In the genomic region with DNA sequence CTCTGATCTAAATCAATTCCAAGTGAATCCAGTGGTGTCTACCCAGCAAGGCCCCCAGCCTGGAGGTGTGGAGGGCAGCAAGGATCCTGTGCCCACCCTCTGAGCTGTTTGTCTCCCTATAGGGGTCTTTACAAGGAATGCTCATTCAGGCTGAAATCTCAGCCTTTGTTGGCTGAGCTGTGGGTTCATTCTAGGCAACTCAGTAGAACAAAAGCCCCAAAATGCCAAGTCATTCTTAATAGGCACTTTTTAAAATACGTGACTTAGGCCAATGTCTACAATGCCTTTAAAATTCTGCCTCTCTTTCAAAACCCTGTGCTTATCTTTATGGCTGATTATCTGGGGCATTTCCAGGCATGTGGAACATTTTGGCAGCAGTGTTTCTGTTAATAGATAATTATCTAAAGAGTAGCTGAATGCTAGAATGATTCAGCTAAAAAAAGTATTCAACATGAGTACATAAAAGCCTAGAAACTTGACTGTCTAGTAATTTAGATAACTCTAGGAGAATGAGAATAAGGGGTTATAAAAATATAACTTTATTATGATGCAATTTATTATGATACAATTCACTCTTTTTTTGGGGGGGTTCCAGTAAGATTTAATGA, we compare ENCODE assay signal across 1 cellular context.
TF ChIP-seq lines count a peak whose summit lies in the region.

No MANE protein-coding gene starts in this region.

TF ChIP-seq in K562, 482 proteins besides CTCF, POLR2A, EP300 and RAD21 (continues in another document):
- TF ChIP-seq CXXC5 (CRISPR knock-in tag; IDR thresholded peaks at IDR 0.05) = peak; percentile 40; the same call in 1 of the 2 replicates
- peak in 1 of 2 experiments; percentile 93; a peak in 2 of 4 replicates for TF ChIP-seq TEAD1 (CRISPR knock-in tag; IDR thresholded peaks at IDR 0.05)
- peak; percentile 98 for TF ChIP-seq MAFG (tag; conservative IDR thresholded peaks at IDR 0.05)
- TF ChIP-seq ZNF263 (CRISPR knock-in tag; IDR thresholded peaks at IDR 0.05; ENCODE audit: borderline replicate concordance) = no peak
- TF ChIP-seq NFIC (IDR thresholded peaks at IDR 0.05) = peak; percentile 29; the same call in 1 of the 2 replicates
- no peak for TF ChIP-seq ZNF274 (IDR thresholded peaks at IDR 0.05; ENCODE audit: borderline replicate concordance, low read depth, low read length)
- TF ChIP-seq, protein P1, sequence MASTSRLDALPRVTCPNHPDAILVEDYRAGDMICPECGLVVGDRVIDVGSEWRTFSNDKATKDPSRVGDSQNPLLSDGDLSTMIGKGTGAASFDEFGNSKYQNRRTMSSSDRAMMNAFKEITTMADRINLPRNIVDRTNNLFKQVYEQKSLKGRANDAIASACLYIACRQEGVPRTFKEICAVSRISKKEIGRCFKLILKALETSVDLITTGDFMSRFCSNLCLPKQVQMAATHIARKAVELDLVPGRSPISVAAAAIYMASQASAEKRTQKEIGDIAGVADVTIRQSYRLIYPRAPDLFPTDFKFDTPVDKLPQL (IDR thresholded peaks at IDR 0.05; ENCODE audit: extremely low read depth, insufficient read length) = no peak
- no peak for TF ChIP-seq SNIP1 (IDR thresholded peaks at IDR 0.05; ENCODE audit: low read depth)
- TF ChIP-seq ZNF165 (CRISPR knock-in tag; IDR thresholded peaks at IDR 0.05; ENCODE audit: borderline replicate concordance) = no peak
- TF ChIP-seq, protein P2, sequence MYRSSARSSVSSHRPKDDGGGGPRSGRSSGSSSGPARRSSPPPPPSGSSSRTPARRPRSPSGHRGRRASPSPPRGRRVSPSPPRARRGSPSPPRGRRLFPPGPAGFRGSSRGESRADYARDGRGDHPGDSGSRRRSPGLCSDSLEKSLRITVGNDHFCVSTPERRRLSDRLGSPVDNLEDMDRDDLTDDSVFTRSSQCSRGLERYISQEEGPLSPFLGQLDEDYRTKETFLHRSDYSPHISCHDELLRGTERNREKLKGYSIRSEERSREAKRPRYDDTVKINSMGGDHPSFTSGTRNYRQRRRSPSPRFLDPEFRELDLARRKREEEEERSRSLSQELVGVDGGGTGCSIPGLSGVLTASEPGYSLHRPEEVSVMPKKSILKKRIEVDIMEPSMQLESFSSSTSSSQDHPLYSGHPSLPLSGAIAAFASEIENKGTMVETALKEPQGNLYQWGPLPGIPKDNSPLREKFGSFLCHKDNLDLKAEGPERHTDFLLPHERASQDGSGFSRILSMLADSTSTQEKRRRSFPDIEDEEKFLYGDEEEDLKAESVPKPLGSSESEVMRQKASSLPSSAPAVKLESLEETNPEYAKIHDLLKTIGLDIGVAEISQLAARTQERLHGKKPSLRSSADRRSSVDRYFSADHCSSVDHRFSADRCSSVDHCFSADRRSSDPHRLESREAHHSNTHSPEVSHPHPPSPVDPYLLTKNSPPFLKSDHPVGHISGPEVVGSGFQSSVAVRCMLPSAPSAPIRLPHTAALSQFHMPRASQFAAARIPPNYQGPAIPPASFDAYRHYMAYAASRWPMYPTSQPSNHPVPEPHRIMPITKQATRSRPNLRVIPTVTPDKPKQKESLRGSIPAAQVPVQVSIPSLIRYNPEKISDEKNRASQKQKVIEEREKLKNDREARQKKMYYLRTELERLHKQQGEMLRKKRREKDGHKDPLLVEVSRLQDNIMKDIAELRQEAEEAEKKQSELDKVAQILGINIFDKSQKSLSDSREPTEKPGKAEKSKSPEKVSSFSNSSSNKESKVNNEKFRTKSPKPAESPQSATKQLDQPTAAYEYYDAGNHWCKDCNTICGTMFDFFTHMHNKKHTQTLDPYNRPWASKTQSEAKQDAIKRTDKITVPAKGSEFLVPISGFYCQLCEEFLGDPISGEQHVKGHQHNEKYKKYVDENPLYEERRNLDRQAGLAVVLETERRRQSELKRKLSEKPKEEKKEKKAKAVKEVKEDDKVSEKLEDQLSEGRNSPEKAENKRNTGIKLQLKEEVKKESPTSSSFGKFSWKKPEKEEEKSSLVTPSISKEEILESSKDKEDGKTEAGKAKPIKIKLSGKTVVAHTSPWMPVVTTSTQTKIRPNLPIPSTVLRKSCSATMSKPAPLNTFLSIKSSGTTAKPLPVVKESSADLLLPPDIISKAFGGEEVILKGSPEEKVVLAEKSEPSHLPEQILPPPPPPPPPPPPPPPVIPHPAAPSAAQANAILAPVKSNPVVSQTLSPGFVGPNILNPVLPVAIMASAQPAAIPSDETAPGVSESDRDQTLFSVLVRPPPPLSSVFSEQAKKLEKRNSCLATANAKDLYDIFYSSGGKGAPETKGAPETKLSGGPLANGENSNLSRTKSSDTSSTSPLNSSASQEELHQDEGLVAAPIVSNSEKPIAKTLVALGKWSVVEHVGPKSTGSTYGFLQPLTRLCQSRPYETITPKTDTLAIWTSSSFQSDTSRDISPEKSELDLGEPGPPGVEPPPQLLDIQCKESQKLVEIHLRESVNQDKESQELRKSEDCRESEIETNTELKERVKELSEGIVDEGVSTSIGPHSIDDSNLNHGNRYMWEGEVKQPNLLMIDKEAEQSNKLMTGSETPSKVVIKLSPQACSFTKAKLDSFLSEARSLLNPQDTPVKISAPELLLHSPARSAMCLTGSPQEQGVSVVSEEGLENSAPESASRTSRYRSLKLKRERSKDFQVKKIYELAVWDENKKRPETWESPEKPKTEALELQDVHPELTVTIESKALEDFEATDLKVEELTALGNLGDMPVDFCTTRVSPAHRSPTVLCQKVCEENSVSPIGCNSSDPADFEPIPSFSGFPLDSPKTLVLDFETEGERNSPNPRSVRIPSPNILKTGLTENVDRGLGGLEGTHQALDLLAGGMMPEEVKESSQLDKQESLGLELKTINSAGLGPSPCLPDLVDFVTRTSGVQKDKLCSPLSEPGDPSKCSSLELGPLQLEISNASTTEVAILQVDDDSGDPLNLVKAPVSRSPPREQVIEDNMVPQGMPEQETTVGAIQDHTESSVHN (IDR thresholded peaks at IDR 0.05; ENCODE audit: borderline replicate concordance in 1 of 2, low read depth in 1 of 2) = peak in 1 of 2 experiments; percentile 69; a peak in 1 of 4 replicates
- no peak for TF ChIP-seq BMI1 (IDR thresholded peaks at IDR 0.05; ENCODE audit: low read length)
- TF ChIP-seq FOSL1 (tag; conservative IDR thresholded peaks at IDR 0.05) = peak; percentile 31; the same call in 1 of the 2 replicates
- TF ChIP-seq CCAR2 (IDR thresholded peaks at IDR 0.05; ENCODE audit: low read depth, low read length) = no peak
- TF ChIP-seq TAL1 (IDR thresholded peaks at IDR 0.05) = peak; percentile 45
- no peak for TF ChIP-seq ZNF707 (CRISPR knock-in tag; conservative IDR thresholded peaks at IDR 0.05)
- no peak for TF ChIP-seq ZNF583 (CRISPR knock-in tag; IDR thresholded peaks at IDR 0.05)
- no peak for TF ChIP-seq YY1 (IDR thresholded peaks at IDR 0.05; ENCODE audit: borderline replicate concordance in 1 of 3, control insufficient read depth in 1 of 3, extremely low read depth in 1 of 3, insufficient read depth in 3 of 3, insufficient read length in 1 of 3, insufficient replicate concordance in 2 of 3, low read depth in 1 of 3, low read length in 2 of 3)
- TF ChIP-seq HMGN3 (IDR thresholded peaks at IDR 0.05; ENCODE audit: borderline replicate concordance, extremely low read depth, insufficient read length, low read depth, low read length) = peak; percentile 44
- TF ChIP-seq EP400 (IDR thresholded peaks at IDR 0.05) = peak; percentile 42; the same call in 1 of the 2 replicates
- TF ChIP-seq MCM7 (IDR thresholded peaks at IDR 0.05) = no peak
- peak; percentile 17 to 74; a peak in 2 of 4 replicates for TF ChIP-seq TRIM24 (IDR thresholded peaks at IDR 0.05)
- no peak for TF ChIP-seq TCF15 (CRISPR knock-in tag; IDR thresholded peaks at IDR 0.05)
- no peak for TF ChIP-seq ZZZ3 (IDR thresholded peaks at IDR 0.05)
- no peak for TF ChIP-seq SMAD4 (CRISPR knock-in tag; conservative IDR thresholded peaks at IDR 0.05)
- no peak for TF ChIP-seq CHD1 (IDR thresholded peaks at IDR 0.05; ENCODE audit: low read length)
- TF ChIP-seq, protein P3, sequence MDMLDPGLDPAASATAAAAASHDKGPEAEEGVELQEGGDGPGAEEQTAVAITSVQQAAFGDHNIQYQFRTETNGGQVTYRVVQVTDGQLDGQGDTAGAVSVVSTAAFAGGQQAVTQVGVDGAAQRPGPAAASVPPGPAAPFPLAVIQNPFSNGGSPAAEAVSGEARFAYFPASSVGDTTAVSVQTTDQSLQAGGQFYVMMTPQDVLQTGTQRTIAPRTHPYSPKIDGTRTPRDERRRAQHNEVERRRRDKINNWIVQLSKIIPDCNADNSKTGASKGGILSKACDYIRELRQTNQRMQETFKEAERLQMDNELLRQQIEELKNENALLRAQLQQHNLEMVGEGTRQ (CRISPR knock-in tag; IDR thresholded peaks at IDR 0.05) = no peak
- TF ChIP-seq FOXM1 (IDR thresholded peaks at IDR 0.05; ENCODE audit: low read depth) = peak; percentile 81
- no peak for TF ChIP-seq FOXM1 (CRISPR knock-in tag; IDR thresholded peaks at IDR 0.05; ENCODE audit: low read depth)
- no peak for TF ChIP-seq ETV5 (CRISPR knock-in tag; IDR thresholded peaks at IDR 0.05; ENCODE audit: low read depth)
- TF ChIP-seq ELF4 (CRISPR knock-in tag; IDR thresholded peaks at IDR 0.05) = no peak
- TF ChIP-seq BHLHE40 (IDR thresholded peaks at IDR 0.05; ENCODE audit: low read length) = peak; percentile 59
- TF ChIP-seq LARP7 (IDR thresholded peaks at IDR 0.05) = no peak
- TF ChIP-seq GTF2E2 (tag; IDR thresholded peaks at IDR 0.05) = no peak
- no peak for TF ChIP-seq ATF1 (CRISPR knock-in tag; IDR thresholded peaks at IDR 0.05)
- peak; percentile 28; the same call in 1 of the 2 replicates for TF ChIP-seq ATF1 (tag; IDR thresholded peaks at IDR 0.05)
- no peak for TF ChIP-seq HDAC1 (IDR thresholded peaks at IDR 0.05)
- peak; percentile 75; the same call in 1 of the 2 replicates for TF ChIP-seq DPF2 (IDR thresholded peaks at IDR 0.05)
- no peak for TF ChIP-seq TSHZ1 (CRISPR knock-in tag; IDR thresholded peaks at IDR 0.05)
- TF ChIP-seq, protein P4, sequence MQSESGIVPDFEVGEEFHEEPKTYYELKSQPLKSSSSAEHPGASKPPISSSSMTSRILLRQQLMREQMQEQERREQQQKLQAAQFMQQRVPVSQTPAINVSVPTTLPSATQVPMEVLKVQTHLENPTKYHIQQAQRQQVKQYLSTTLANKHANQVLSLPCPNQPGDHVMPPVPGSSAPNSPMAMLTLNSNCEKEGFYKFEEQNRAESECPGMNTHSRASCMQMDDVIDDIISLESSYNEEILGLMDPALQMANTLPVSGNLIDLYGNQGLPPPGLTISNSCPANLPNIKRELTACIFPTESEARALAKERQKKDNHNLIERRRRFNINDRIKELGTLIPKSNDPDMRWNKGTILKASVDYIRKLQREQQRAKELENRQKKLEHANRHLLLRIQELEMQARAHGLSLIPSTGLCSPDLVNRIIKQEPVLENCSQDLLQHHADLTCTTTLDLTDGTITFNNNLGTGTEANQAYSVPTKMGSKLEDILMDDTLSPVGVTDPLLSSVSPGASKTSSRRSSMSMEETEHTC (IDR thresholded peaks at IDR 0.05) = no peak
- TF ChIP-seq CCNT2 (IDR thresholded peaks at IDR 0.05; ENCODE audit: borderline replicate concordance, extremely low read depth, insufficient read length, low read depth, low read length) = peak; percentile 56
- no peak for TF ChIP-seq NR1H2 (CRISPR knock-in tag; IDR thresholded peaks at IDR 0.05)
- TF ChIP-seq POLR3G (IDR thresholded peaks at IDR 0.05; ENCODE audit: extremely low read depth, insufficient read length, insufficient replicate concordance) = no peak
- peak; percentile 75 for TF ChIP-seq SMARCC2 (IDR thresholded peaks at IDR 0.05; ENCODE audit: low read depth)
- TF ChIP-seq MTA3 (IDR thresholded peaks at IDR 0.05; ENCODE audit: borderline replicate concordance) = 0 out of 2 replicates have a peak, but pooled peaks have one; percentile 34
- TF ChIP-seq MXD1 (CRISPR knock-in tag; IDR thresholded peaks at IDR 0.05; ENCODE audit: borderline replicate concordance, poor library complexity, severe bottlenecking) = no peak
- TF ChIP-seq, protein P5, sequence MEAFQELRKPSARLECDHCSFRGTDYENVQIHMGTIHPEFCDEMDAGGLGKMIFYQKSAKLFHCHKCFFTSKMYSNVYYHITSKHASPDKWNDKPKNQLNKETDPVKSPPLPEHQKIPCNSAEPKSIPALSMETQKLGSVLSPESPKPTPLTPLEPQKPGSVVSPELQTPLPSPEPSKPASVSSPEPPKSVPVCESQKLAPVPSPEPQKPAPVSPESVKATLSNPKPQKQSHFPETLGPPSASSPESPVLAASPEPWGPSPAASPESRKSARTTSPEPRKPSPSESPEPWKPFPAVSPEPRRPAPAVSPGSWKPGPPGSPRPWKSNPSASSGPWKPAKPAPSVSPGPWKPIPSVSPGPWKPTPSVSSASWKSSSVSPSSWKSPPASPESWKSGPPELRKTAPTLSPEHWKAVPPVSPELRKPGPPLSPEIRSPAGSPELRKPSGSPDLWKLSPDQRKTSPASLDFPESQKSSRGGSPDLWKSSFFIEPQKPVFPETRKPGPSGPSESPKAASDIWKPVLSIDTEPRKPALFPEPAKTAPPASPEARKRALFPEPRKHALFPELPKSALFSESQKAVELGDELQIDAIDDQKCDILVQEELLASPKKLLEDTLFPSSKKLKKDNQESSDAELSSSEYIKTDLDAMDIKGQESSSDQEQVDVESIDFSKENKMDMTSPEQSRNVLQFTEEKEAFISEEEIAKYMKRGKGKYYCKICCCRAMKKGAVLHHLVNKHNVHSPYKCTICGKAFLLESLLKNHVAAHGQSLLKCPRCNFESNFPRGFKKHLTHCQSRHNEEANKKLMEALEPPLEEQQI (IDR thresholded peaks at IDR 0.05) = peak; percentile 45; the same call in 1 of the 2 replicates
